20 cellular contexts compared by ENCODE assay signal in the genomic region with DNA sequence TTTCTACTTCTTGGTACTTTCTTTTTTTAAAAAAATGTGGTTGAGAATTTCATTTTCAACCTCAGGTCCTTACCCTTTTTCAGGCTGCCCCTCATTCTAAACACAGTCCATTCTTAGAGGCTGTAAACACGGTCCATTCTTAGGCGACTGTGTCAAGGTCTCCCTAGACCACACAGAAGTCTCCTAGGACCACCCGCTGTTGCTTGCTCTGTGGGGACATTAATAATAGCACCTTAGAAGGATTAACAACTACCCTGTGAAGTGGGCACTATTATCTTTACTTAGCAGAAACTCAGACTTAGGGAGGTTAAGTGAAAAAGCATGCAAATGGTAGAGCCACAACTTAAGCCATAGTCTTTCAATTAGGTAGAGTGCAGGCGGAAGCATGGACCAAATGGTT.
A peak's percentile ranks its signal among the peaks of the same experiment; 100 is the strongest.
DNase-seq lines count a peak whose midpoint lies in the region; ATAC-seq and TF ChIP-seq lines count a peak whose summit lies in the region.
"Had no signal": no experiment of that assay in that cellular context is flagged by ENCODE, and none has a peak within 500 bp of the region (broad histone marks: within the 10 kb centered on the region; RNA-seq: fewer than 3 reads in every experiment).

No MANE protein-coding gene starts in this region.

- H3K27ac Mint-ChIP-seq in activated naive CD4-positive, alpha-beta T cell treated with anti-CD3 and anti-CD28 coated beads, Interleukin-2, amount 50 U/mL, for 24 hours: peak overlapping the region; percentile 78
- no peak overlapping the region for H3K27ac Mint-ChIP-seq in activated naive CD4-positive, alpha-beta T cell treated with anti-CD3 and anti-CD28 coated beads, Interleukin-2, amount 10 ng/mL, durations not matched to agents 7 days and 5 days
- H3K27ac Mint-ChIP-seq in glutamatergic neuron (ENCODE audit: unreplicated experiment): peak overlapping the region; percentile 87
- no peak overlapping the region for H3K27ac Mint-ChIP-seq in stimulated activated naive CD8-positive, alpha-beta T cell treated with anti-CD3 and anti-CD28 coated beads, Interleukin-15, amount 100 ng/mL, for 72 hours

- no peaks in the 10 kb centered on the region for H3K36me3 Mint-ChIP-seq in activated naive CD4-positive, alpha-beta T cell treated with anti-CD3 and anti-CD28 coated beads, Interleukin-2, amount 50 U/mL, for 24 hours
- peaks cover 36% of the 10 kb centered on the region for H3K36me3 Mint-ChIP-seq in activated naive CD4-positive, alpha-beta T cell treated with anti-CD3 and anti-CD28 coated beads, Interleukin-2, amount 10 ng/mL, durations not matched to agents 7 days and 5 days
- H3K36me3 Mint-ChIP-seq in glutamatergic neuron (ENCODE audit: unreplicated experiment): no peaks in the 10 kb centered on the region

- H3K27ac ChIP-seq in OCI-LY7 (ENCODE audit: low read depth, low read length, poor library complexity, severe bottlenecking): no peak overlapping the region
- H3K27ac ChIP-seq: coronary artery, HL-60, ovary had no signal

- TF ChIP-seq CTCF in OCI-LY7 (conservative IDR thresholded peaks at IDR 0.05; ENCODE audit: low read length) (no peak), glutamatergic neuron (IDR thresholded peaks at IDR 0.05; ENCODE audit: partially characterized antibody, unreplicated experiment) (no peak)

- H3K4me1 ChIP-seq in OCI-LY7 (ENCODE audit: insufficient read depth, low read length, poor library complexity, severe bottlenecking): peaks cover 75% of the 10 kb centered on the region

- H3K9me3 Mint-ChIP-seq in activated naive CD4-positive, alpha-beta T cell treated with anti-CD3 and anti-CD28 coated beads, Interleukin-2, amount 50 U/mL, for 24 hours: no peaks in the 10 kb centered on the region
- no peaks in the 10 kb centered on the region for H3K9me3 Mint-ChIP-seq in activated naive CD4-positive, alpha-beta T cell treated with anti-CD3 and anti-CD28 coated beads, Interleukin-2, amount 10 ng/mL, durations not matched to agents 7 days and 5 days
- H3K9me3 Mint-ChIP-seq in glutamatergic neuron (ENCODE audit: unreplicated experiment): peaks cover 12% of the 10 kb centered on the region
- H3K9me3 Mint-ChIP-seq in stimulated activated naive CD8-positive, alpha-beta T cell treated with anti-CD3 and anti-CD28 coated beads, Interleukin-15, amount 100 ng/mL, for 72 hours: no peaks in the 10 kb centered on the region

- BruUV-seq in OCI-LY7 (replicated peaks; lab: Mats Ljungman, UMichigan): no TSS peak

- no peak for DNase-seq in activated naive CD4-positive, alpha-beta T cell treated with anti-CD3 and anti-CD28 coated beads, Interleukin-2, amount 10 ng/mL, durations not matched to agents 7 days and 5 days
- DNase-seq in OCI-LY7 (ENCODE audit: low spot score) (no peak), glutamatergic neuron (no peak), NCI-H1930 (lab: John Stamatoyannopoulos, UW) (no peak), cortex of kidney (lab: John Stamatoyannopoulos, UW) (no peak)
- DNase-seq in stimulated activated naive CD8-positive, alpha-beta T cell treated with anti-CD3 and anti-CD28 coated beads, Interleukin-15, amount 100 ng/mL, for 72 hours: no peak
- DNase-seq: ACHN, amniotic stem cell, DMS 273 treated with DMSO at 0.1 percent for 48 hours, esophagus squamous epithelium, GOT3, hippocampal formation, NCI-H2081, NCI-H82, ovary, SHP77 had no signal

- H3K79me2 ChIP-seq in OCI-LY7 (ENCODE audit: insufficient read depth, low read depth, low read length): peaks cover 56% of the 10 kb centered on the region; the same call in 1 of the 2 replicates

- CTCF ChIA-PET in activated naive CD4-positive, alpha-beta T cell treated with anti-CD3 and anti-CD28 coated beads, Interleukin-2, amount 10 ng/mL, durations not matched to agents 7 days and 5 days (lab: Charles Lee): no interaction called here
- CTCF ChIA-PET in OCI-LY7 (lab: Charles Lee; ENCODE audit: unreplicated experiment): no interaction called here

- peak overlapping the region; percentile 6; the same call in 1 of the 2 replicates for H3K4me2 ChIP-seq in OCI-LY7 (ENCODE audit: low read length)

- intact Hi-C loops in OCI-LY7 (cut with micrococcal nuclease; ENCODE audit: unreplicated experiment): loop anchor here (10.0 kb wide), 2 partner anchors 693 to 843 kb away; no protein-coding TSS in a partner anchor

- peaks cover 62% of the 10 kb centered on the region for H3K4me1 Mint-ChIP-seq in activated naive CD4-positive, alpha-beta T cell treated with anti-CD3 and anti-CD28 coated beads, Interleukin-2, amount 50 U/mL, for 24 hours
- peaks cover 56% of the 10 kb centered on the region for H3K4me1 Mint-ChIP-seq in activated naive CD4-positive, alpha-beta T cell treated with anti-CD3 and anti-CD28 coated beads, Interleukin-2, amount 10 ng/mL, durations not matched to agents 7 days and 5 days
- H3K4me1 Mint-ChIP-seq in glutamatergic neuron (ENCODE audit: low read depth, unreplicated experiment): peaks cover 46% of the 10 kb centered on the region
- peaks cover 48% of the 10 kb centered on the region for H3K4me1 Mint-ChIP-seq in stimulated activated naive CD8-positive, alpha-beta T cell treated with anti-CD3 and anti-CD28 coated beads, Interleukin-15, amount 100 ng/mL, for 72 hours

- no peaks in the 10 kb centered on the region for H3K27me3 Mint-ChIP-seq in activated naive CD4-positive, alpha-beta T cell treated with anti-CD3 and anti-CD28 coated beads, Interleukin-2, amount 50 U/mL, for 24 hours
- no peaks in the 10 kb centered on the region for H3K27me3 Mint-ChIP-seq in activated naive CD4-positive, alpha-beta T cell treated with anti-CD3 and anti-CD28 coated beads, Interleukin-2, amount 10 ng/mL, durations not matched to agents 7 days and 5 days
- peaks cover 13% of the 10 kb centered on the region for H3K27me3 Mint-ChIP-seq in glutamatergic neuron (ENCODE audit: unreplicated experiment)
- H3K27me3 Mint-ChIP-seq in stimulated activated naive CD8-positive, alpha-beta T cell treated with anti-CD3 and anti-CD28 coated beads, Interleukin-15, amount 100 ng/mL, for 72 hours: no peaks in the 10 kb centered on the region

- H3K9me2 ChIP-seq in OCI-LY7 (ENCODE audit: insufficient read depth, low read length): no peaks in the 10 kb centered on the region

- H3K4me3 Mint-ChIP-seq in activated naive CD4-positive, alpha-beta T cell treated with anti-CD3 and anti-CD28 coated beads, Interleukin-2, amount 50 U/mL, for 24 hours: no peak overlapping the region
- H3K4me3 Mint-ChIP-seq in activated naive CD4-positive, alpha-beta T cell treated with anti-CD3 and anti-CD28 coated beads, Interleukin-2, amount 10 ng/mL, durations not matched to agents 7 days and 5 days: no peak overlapping the region
- H3K4me3 Mint-ChIP-seq in glutamatergic neuron (ENCODE audit: unreplicated experiment): peak overlapping the region; percentile 71
- peak overlapping the region; percentile 10 to 30 for H3K4me3 Mint-ChIP-seq in stimulated activated naive CD8-positive, alpha-beta T cell treated with anti-CD3 and anti-CD28 coated beads, Interleukin-15, amount 100 ng/mL, for 72 hours

- H3K36me3 ChIP-seq in OCI-LY7 (ENCODE audit: insufficient read depth, low read length): no peaks in the 10 kb centered on the region
- H3K36me3 ChIP-seq: esophagus squamous epithelium, ovary had no signal

- H4K20me1 ChIP-seq in OCI-LY7 (ENCODE audit: insufficient read depth, low read length): no peaks in the 10 kb centered on the region

- peak; percentile 36 for ATAC-seq in stimulated activated naive CD8-positive, alpha-beta T cell treated with anti-CD3 and anti-CD28 coated beads, Interleukin-15, amount 100 ng/mL, for 72 hours
- no peak for ATAC-seq in HG03442 (IDR thresholded peaks at IDR 0.05; ENCODE audit: unreplicated experiment)

- no peak overlapping the region for H2AFZ ChIP-seq in OCI-LY7 (ENCODE audit: low read length)

- no peaks in the 10 kb centered on the region for H3K9me3 ChIP-seq in OCI-LY7 (ENCODE audit: low read length)
- H3K9me3 ChIP-seq: esophagus squamous epithelium, ovary had no signal

- no peak overlapping the region for H3K4me3 ChIP-seq in OCI-LY7 (ENCODE audit: low read depth, low read length, poor library complexity, severe bottlenecking)
- H3K4me3 ChIP-seq: coronary artery, esophagus squamous epithelium, ovary had no signal

- POLR2A ChIA-PET in OCI-LY7 (lab: Charles Lee): interaction anchor here (3.8 kb wide), 1 partner anchor 10 kb away, joined by 30 read pairs; no protein-coding TSS in a partner anchor

Comparison
In these comparisons a context has a peak if more than half of its experiments do, and no peak if none do; other contexts are left out.
1. H3K27ac Mint-ChIP-seq: peak in activated naive CD4-positive, alpha-beta T cell treated with anti-CD3 and anti-CD28 coated beads, Interleukin-2, amount 50 U/mL, for 24 hours (single experiment) and glutamatergic neuron (single experiment); none in activated naive CD4-positive, alpha-beta T cell treated with anti-CD3 and anti-CD28 coated beads, Interleukin-2, amount 10 ng/mL, durations not matched to agents 7 days and 5 days (single experiment) and stimulated activated naive CD8-positive, alpha-beta T cell treated with anti-CD3 and anti-CD28 coated beads, Interleukin-15, amount 100 ng/mL, for 72 hours (0 of 2).
2. H3K4me3 Mint-ChIP-seq: peak in glutamatergic neuron (single experiment) and stimulated activated naive CD8-positive, alpha-beta T cell treated with anti-CD3 and anti-CD28 coated beads, Interleukin-15, amount 100 ng/mL, for 72 hours (2 of 2); none in activated naive CD4-positive, alpha-beta T cell treated with anti-CD3 and anti-CD28 coated beads, Interleukin-2, amount 50 U/mL, for 24 hours (single experiment) and activated naive CD4-positive, alpha-beta T cell treated with anti-CD3 and anti-CD28 coated beads, Interleukin-2, amount 10 ng/mL, durations not matched to agents 7 days and 5 days (single experiment).